In the genomic region with DNA sequence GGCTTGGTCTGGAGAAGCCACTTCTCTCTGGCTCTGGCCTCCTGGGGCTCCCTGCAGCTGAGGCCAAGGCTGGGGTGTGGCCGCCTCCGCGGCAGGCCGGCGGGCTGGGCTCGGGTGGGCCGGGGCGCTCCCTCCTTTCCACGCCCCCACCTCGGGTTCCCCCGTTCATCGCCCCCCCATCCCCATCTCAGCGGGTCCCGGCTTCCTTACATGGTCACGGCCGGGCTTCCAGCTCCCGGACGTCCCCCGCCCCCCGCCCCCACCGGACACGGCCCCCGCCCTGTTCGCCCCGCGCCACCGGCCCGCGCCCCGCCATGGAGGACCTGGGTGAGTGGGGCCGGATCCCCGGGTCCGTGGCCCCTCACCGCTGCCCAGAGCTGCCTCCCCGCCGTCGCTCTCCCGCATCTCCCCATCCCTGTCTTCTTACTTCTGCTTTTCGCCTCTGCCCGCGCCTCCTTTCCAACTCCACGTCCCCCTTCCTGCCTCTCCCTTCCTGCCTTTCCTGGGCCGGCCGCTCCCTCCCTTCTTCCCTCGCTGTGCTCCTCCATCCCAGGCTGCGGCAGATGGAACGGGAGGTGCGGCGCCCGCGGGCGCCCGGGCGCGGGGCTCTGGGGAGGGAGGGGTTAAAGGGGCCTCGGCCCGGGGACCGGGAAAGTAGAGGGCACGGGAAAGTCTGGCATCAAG, we compare ENCODE assay signal across 8 cellular contexts. TPM values are rescaled to one million over a fixed set of nuclear protein-coding genes. Genes with fewer than 3 reads are reported as not detected.
DNase-seq lines count a peak whose midpoint lies in the region; ATAC-seq and TF ChIP-seq lines count a peak whose summit lies in the region.

A gene (plus strand): TSS at position 278 of the 684 bp plus-strand sequence. CDS start 37 bp downstream, at position 315.

- H3K9me3 ChIP-seq in stomach: no peaks in the 10 kb centered on the region

- no peak for TF ChIP-seq POLR2A in stomach (IDR thresholded peaks at IDR 0.05)

- intact Hi-C loops in stomach (cut with DNase I; ENCODE audit: low total_unique reads): no loop called here

- TF ChIP-seq EP300 in stomach (IDR thresholded peaks at IDR 0.05): no peak

- no peak for TF ChIP-seq CTCF in stomach (IDR thresholded peaks at IDR 0.05)

- peaks cover 12 to 42% (median 35%) of the 10 kb centered on the region in 4 donors for H3K36me3 ChIP-seq in stomach

- in situ Hi-C loops in G401 (cut with HindIII; ENCODE audit: low sequenced_read_pairs): no loop called here

- ATAC-seq in GM21529 (IDR thresholded peaks at IDR 0.05; ENCODE audit: unreplicated experiment): no peak

- H3K4me1 ChIP-seq in stomach: peaks cover 24 to 61% (median 50%) of the 10 kb centered on the region in 4 donors

- H3K4me3 ChIP-seq in stomach: peak within 1 kb of the TSS; percentile 56 to 81 (median 68)

- 0 to 2% (median 1%) methylated on average over 23 to 59 of the region's 59 CpGs for WGBS in stomach, 5 donors

- H3K27me3 ChIP-seq in stomach: peaks cover 0 to 14% (median 0%) of the 10 kb centered on the region in 3 donors

- H3K27ac ChIP-seq in cingulate gyrus (ENCODE audit: low read depth, low read length) (peak within 1 kb of the TSS; percentile 41), stomach (peak within 1 kb of the TSS; percentile 70 to 96 (median 88))

- DNase-seq in G401 (ENCODE audit: low spot score): peak; percentile 35
- DNase-seq in NCI-H2227 treated with DMSO at 0.1 percent for 48 hours (lab: John Stamatoyannopoulos, UW): peak; percentile 31
- DNase-seq in kidney glomerular epithelial cell (lab: John Stamatoyannopoulos, UW): peak; percentile 36
- DNase-seq in stomach: no peak
- no peak for DNase-seq in NCI-H524 treated with DMSO at 0.1 percent for 48 hours (lab: John Stamatoyannopoulos, UW)
- no peak for DNase-seq in nucleus accumbens (lab: John Stamatoyannopoulos, UW)

RNA-seq across cellular contexts. Expression of the gene that starts here (rescaled TPM):
- total RNA-seq in G401 (2014; rRNA removed; shearing (Covaris generic)): 0.07 TPM in 1 of 2 replicates, not detected in the other
- 10 to 100 TPM; 36.0 to 84.0 (median 63.1) TPM for total RNA-seq in stomach
- polyA plus RNA-seq in stomach: 10 to 100 TPM; 44.8 to 49.3 (median 49.1) TPM

Comparison
In these comparisons a context has a peak if more than half of its experiments do, and no peak if none do; other contexts are left out.
1. RNA of the gene that starts here (total RNA-seq): 36.0 to 84.0 TPM in stomach; 0.07 TPM in G401; every median in the first group is over 10 times any median in the second.
2. Peak in DNase-seq in G401; RNA of the gene not detected or under 1 TPM.
3. DNase-seq: peak in NCI-H2227 treated with DMSO at 0.1 percent for 48 hours (single experiment) and kidney glomerular epithelial cell (single experiment); none in stomach (single experiment), NCI-H524 treated with DMSO at 0.1 percent for 48 hours (single experiment) and nucleus accumbens (0 of 56).